ENCODE assay signal across 12 cellular contexts in the genomic region with DNA sequence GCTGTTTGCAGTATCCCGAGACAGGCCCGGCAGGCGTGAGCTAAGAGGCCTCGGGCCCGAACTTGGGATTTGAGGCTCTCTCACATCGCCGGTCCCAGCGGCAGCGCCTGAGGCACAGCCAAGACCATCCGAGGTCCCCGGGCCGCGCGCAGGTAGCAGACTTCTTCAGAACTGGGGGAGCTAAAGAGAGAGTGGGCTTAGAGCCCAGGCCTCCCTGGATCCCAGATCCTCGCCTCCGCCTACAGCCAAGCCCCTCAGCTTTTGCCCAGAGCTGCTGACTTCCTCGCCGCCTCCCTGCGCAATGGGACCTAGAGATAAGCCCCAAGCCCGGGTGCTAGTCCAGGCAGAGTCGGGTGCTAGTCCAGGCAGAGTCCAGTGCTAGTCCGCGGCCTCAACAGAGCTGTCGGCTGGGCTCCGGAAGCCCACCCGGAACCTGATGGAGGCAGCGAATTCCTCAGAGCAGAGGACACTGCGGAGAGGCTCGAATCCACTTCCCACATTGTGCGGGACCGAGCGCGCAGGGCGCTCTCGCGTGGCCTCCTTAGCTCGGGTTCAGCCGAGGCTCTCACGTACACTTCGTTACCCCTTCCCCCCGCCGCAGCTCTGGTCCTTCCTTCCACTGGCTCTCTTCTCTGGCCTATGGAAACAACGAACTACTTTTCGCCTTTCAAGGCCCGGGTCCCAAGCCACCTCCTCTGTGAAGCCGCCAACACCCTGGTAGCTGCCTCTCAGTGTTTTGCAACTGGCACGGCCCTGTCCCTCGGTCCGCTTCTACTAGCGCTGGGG. TPM values are rescaled to one million over a fixed set of nuclear protein-coding genes. Genes with fewer than 3 reads are reported as not detected.
DNase-seq lines count a peak whose midpoint lies in the region; ATAC-seq, FAIRE-seq and TF ChIP-seq lines count a peak whose summit lies in the region.
"Had no signal": no experiment of that assay in that cellular context is flagged by ENCODE, and none has a peak within 500 bp of the region (broad histone marks: within the 10 kb centered on the region; RNA-seq: fewer than 3 reads in every experiment).

No MANE protein-coding gene starts in this region.

- CTCF ChIA-PET in activated B cell treated with CpG ODN at 0.5 μM for 24 hours (lab: Charles Lee), result interaction anchor here (0.7 to 1.1 kb wide), 3 partner anchors 9 to 81 kb away, joined by 3 to 5 read pairs (median 3); no protein-coding TSS in a partner anchor

- POLR2A ChIA-PET in activated B cell treated with CpG ODN at 0.5 μM for 24 hours (lab: Charles Lee), result interaction anchor here (0.5 to 0.6 kb wide), 2 partner anchors 18 to 484 kb away, joined by 7 to 12 read pairs; no protein-coding TSS in a partner anchor

- H3K4me2 ChIP-seq in keratinocyte (ENCODE audit: control insufficient read depth, extremely low read depth, insufficient read depth, low read depth, low read length) (peak overlapping the region; percentile 69), smooth muscle cell (peak overlapping the region; percentile 56)

- H4K20me1 ChIP-seq in keratinocyte (ENCODE audit: control insufficient read depth, extremely low read depth, insufficient read depth, low read length), result peaks cover 3% of the 10 kb centered on the region
- peaks cover 10% of the 10 kb centered on the region for H4K20me1 ChIP-seq in smooth muscle cell (ENCODE audit: low read depth)

- dilution Hi-C loops in keratinocyte (cut with MboI; ENCODE audit: extremely low pct_ligation_motif_present, low sequenced_read_pairs), result no loop called here

- H3K79me2 ChIP-seq in keratinocyte (ENCODE audit: control insufficient read depth, insufficient read depth, low read length), result no peaks in the 10 kb centered on the region
- no peaks in the 10 kb centered on the region for H3K79me2 ChIP-seq in smooth muscle cell (ENCODE audit: low read depth)

- H3K4me3 ChIP-seq in keratinocyte (ENCODE audit: control insufficient read depth in 2 of 3, extremely low read depth in 1 of 3, insufficient read depth in 2 of 3, low read depth in 1 of 3, low read length in 3 of 3) (peak overlapping the region in 2 of 3 experiments; percentile 52 to 65), smooth muscle cell (peak overlapping the region; percentile 27), HAP-1 (no peak overlapping the region)

- in situ Hi-C loops in HAP-1 (cut with MboI; ENCODE audit: low sequenced_read_pairs), result no loop called here

- H3K36me3 ChIP-seq in keratinocyte (ENCODE audit: control insufficient read depth in 2 of 2, extremely low read depth in 1 of 2, insufficient read depth in 2 of 2, low read length in 2 of 2) (no peaks in the 10 kb centered on the region), smooth muscle cell (ENCODE audit: low read depth) (no peaks in the 10 kb centered on the region), HAP-1 (replicated peaks) (no peaks in the 10 kb centered on the region)

- peaks cover 24% of the 10 kb centered on the region for H3K4me1 Mint-ChIP-seq in activated CD4-positive, alpha-beta T cell treated with anti-CD3 and anti-CD28 coated beads, Interleukin-2, amount 10 ng/mL, durations not matched to agents 24 days and 14 days
- H3K4me1 Mint-ChIP-seq in activated B cell treated with CpG ODN at 0.5 μM for 24 hours, result peaks cover 47% of the 10 kb centered on the region

- no peaks in the 10 kb centered on the region for H3K9me3 ChIP-seq in keratinocyte (ENCODE audit: control insufficient read depth, low read depth, low read length)
- no peaks in the 10 kb centered on the region for H3K9me3 ChIP-seq in smooth muscle cell (replicated peaks; ENCODE audit: low read depth)
- no peaks in the 10 kb centered on the region for H3K9me3 ChIP-seq in HAP-1

- peak overlapping the region; percentile 8 for H3K27ac Mint-ChIP-seq in activated CD4-positive, alpha-beta T cell treated with anti-CD3 and anti-CD28 coated beads, Interleukin-2, amount 10 ng/mL, durations not matched to agents 24 days and 14 days
- no peak overlapping the region for H3K27ac Mint-ChIP-seq in activated B cell treated with CpG ODN at 0.5 μM for 24 hours

- H3K36me3 Mint-ChIP-seq in activated CD4-positive, alpha-beta T cell treated with anti-CD3 and anti-CD28 coated beads, Interleukin-2, amount 10 ng/mL, durations not matched to agents 24 days and 14 days (ENCODE audit: low read depth), result peaks cover 5% of the 10 kb centered on the region
- H3K36me3 Mint-ChIP-seq in activated B cell treated with CpG ODN at 0.5 μM for 24 hours (ENCODE audit: low read depth), result no peaks in the 10 kb centered on the region

- peak; percentile 64 for DNase-seq in activated CD4-positive, alpha-beta T cell treated with anti-CD3 and anti-CD28 coated beads, Interleukin-2, amount 10 ng/mL, durations not matched to agents 24 days and 14 days
- DNase-seq in activated CD4-positive, alpha-beta T cell treated with anti-CD3 and anti-CD28 coated beads for 48 hours, result no peak
- no peak for DNase-seq in activated B cell treated with CpG ODN at 0.5 μM for 24 hours
- no peak for DNase-seq in keratinocyte (ENCODE audit: low read depth, low spot score)
- DNase-seq in smooth muscle cell (lab: John Stamatoyannopoulos, UW; ENCODE audit: unreplicated experiment), result no peak
- no peak for DNase-seq in DMS 273 treated with DMSO at 0.1 percent for 48 hours (lab: John Stamatoyannopoulos, UW)
- DNase-seq in HAP-1 (ENCODE audit: low spot score in 2 of 2), result no peak
- DNase-seq in NCI-H2171 (lab: John Stamatoyannopoulos, UW), result no peak

- H3K9ac ChIP-seq in keratinocyte (ENCODE audit: control insufficient read depth, extremely low read depth, insufficient read depth, low read length), result no peak overlapping the region
- no peak overlapping the region for H3K9ac ChIP-seq in smooth muscle cell (ENCODE audit: low read depth)

- H2AFZ ChIP-seq in keratinocyte (ENCODE audit: control insufficient read depth, low read length), result no peak overlapping the region
- no peak overlapping the region for H2AFZ ChIP-seq in smooth muscle cell (ENCODE audit: low read depth)

- no peak for TF ChIP-seq CTCF in activated B cell treated with CpG ODN at 0.5 μM for 24 hours (IDR thresholded peaks at IDR 0.05)
- TF ChIP-seq CTCF in keratinocyte (optimal IDR thresholded peaks at IDR 0.05 in 1 of 3, IDR thresholded peaks at IDR 0.05 in 1 of 3, conservative IDR thresholded peaks at IDR 0.05 in 1 of 3; ENCODE audit: extremely low read depth in 1 of 3, insufficient read depth in 2 of 3, low read length in 3 of 3), result no peak
- no peak for TF ChIP-seq CTCF in smooth muscle cell (IDR thresholded peaks at IDR 0.05; ENCODE audit: borderline replicate concordance, insufficient read depth, poor library complexity, severe bottlenecking)

- intact Hi-C loops in activated CD4-positive, alpha-beta T cell treated with anti-CD3 and anti-CD28 coated beads, Interleukin-2, amount 10 ng/mL, durations not matched to agents 24 days and 14 days (cut with micrococcal nuclease), result loop anchor here (2.0 to 10.0 kb wide), 3 partner anchors 91 to 1989 kb away; partner anchors contain the start of gene HPSE2
- intact Hi-C loops in activated B cell treated with CpG ODN at 0.5 μM for 24 hours (cut with micrococcal nuclease), result loop anchor here (5.0 to 10.0 kb wide), 3 partner anchors 161 to 1686 kb away; partner anchors contain the start of gene KAZALD1

- peaks cover 84% of the 10 kb centered on the region for H3K27me3 Mint-ChIP-seq in activated CD4-positive, alpha-beta T cell treated with anti-CD3 and anti-CD28 coated beads, Interleukin-2, amount 10 ng/mL, durations not matched to agents 24 days and 14 days
- H3K27me3 Mint-ChIP-seq in activated B cell treated with CpG ODN at 0.5 μM for 24 hours, result peaks cover 74% of the 10 kb centered on the region

- no peaks in the 10 kb centered on the region for H3K9me1 ChIP-seq in keratinocyte (ENCODE audit: control insufficient read depth, extremely low read depth, insufficient read depth, low read length)

- WGBS in smooth muscle cell (ENCODE audit: low lambda C conversion rate), result 7% methylated on average over 50 of the region's 50 CpGs

- no peak for FAIRE-seq in keratinocyte (lab: Jason Lieb, UNC)

- no peaks in the 10 kb centered on the region for H3F3A ChIP-seq in smooth muscle cell (ENCODE audit: low read depth)

- ATAC-seq in activated B cell treated with CpG ODN at 0.5 μM for 24 hours (ENCODE audit: low read depth), result no peak

- H3K4me1 ChIP-seq in keratinocyte (ENCODE audit: control insufficient read depth, extremely low read depth, insufficient read depth, low read length) (peaks cover 31% of the 10 kb centered on the region), smooth muscle cell (ENCODE audit: low read depth) (peaks cover 9% of the 10 kb centered on the region), HAP-1 (no peaks in the 10 kb centered on the region)

- H3K27ac ChIP-seq in keratinocyte (ENCODE audit: control insufficient read depth, insufficient read depth, low read length), result no peak overlapping the region
- no peak overlapping the region for H3K27ac ChIP-seq in smooth muscle cell (ENCODE audit: low read depth)
- H3K27ac ChIP-seq: VCaP had no signal

- no peak overlapping the region for H3K4me3 Mint-ChIP-seq in activated CD4-positive, alpha-beta T cell treated with anti-CD3 and anti-CD28 coated beads, Interleukin-2, amount 10 ng/mL, durations not matched to agents 24 days and 14 days
- H3K4me3 Mint-ChIP-seq in activated B cell treated with CpG ODN at 0.5 μM for 24 hours, result peak overlapping the region; percentile 70

- H3K27me3 ChIP-seq in keratinocyte (ENCODE audit: control insufficient read depth, extremely low read depth, insufficient read depth, low read length), result peaks cover 93% of the 10 kb centered on the region
- H3K27me3 ChIP-seq in smooth muscle cell (ENCODE audit: low read depth), result peaks cover 100% of the 10 kb centered on the region
- no peaks in the 10 kb centered on the region for H3K27me3 ChIP-seq in HAP-1 (ENCODE audit: low read depth)

- no peaks in the 10 kb centered on the region for H3K9me3 Mint-ChIP-seq in activated CD4-positive, alpha-beta T cell treated with anti-CD3 and anti-CD28 coated beads, Interleukin-2, amount 10 ng/mL, durations not matched to agents 24 days and 14 days
- H3K9me3 Mint-ChIP-seq in activated B cell treated with CpG ODN at 0.5 μM for 24 hours, result no peaks in the 10 kb centered on the region
- H3K9me3 Mint-ChIP-seq: activated naive CD4-positive, alpha-beta T cell treated with anti-CD3 and anti-CD28 coated beads, Interleukin-2, amount 50 U/mL, for 72 hours had no signal

RNA-seq across cellular contexts. Expression of gene LBX1, which starts 5.8 kb away (rescaled TPM):
- not detected in 2 replicates for total RNA-seq in activated CD4-positive, alpha-beta T cell treated with anti-CD3 and anti-CD28 coated beads, Interleukin-2, amount 10 ng/mL, durations not matched to agents 24 days and 14 days
- not detected in 2 replicates for total RNA-seq in activated B cell treated with CpG ODN at 0.5 μM for 24 hours
- not detected in 3 replicates for polyA plus RNA-seq in keratinocyte
- polyA plus RNA-seq in keratinocyte (2011; ENCODE audit: low read depth), result not detected
- polyA plus RNA-seq in keratinocyte (2011; cell fraction: cytosol; rRNA removed), result not detected in 2 replicates
- not detected in 2 replicates for polyA plus RNA-seq in keratinocyte (2011; cell fraction: nucleus; rRNA removed)
- polyA plus RNA-seq in keratinocyte (2012; ENCODE audit: low replicate concordance), result not detected in 2 replicates
- not detected in 3 replicates for polyA minus RNA-seq in keratinocyte
- polyA minus RNA-seq in keratinocyte (2011; cell fraction: cytosol; rRNA and poly(A)+ RNA removed), result not detected
- not detected in 2 replicates for polyA minus RNA-seq in keratinocyte (2011; cell fraction: nucleus; rRNA and poly(A)+ RNA removed)
- not detected in 2 replicates for total RNA-seq in smooth muscle cell
- not detected in 2 replicates for polyA plus RNA-seq in smooth muscle cell
- total RNA-seq: A673; activated naive CD4-positive, alpha-beta T cell treated with anti-CD3 and anti-CD28 coated beads, Interleukin-2, amount 50 U/mL, for 72 hours; omental fat pad had no signal
